Comparison of ENCODE assay signal across 10 cellular contexts in genomic region chr6:70957284-70957617, GRCh38. TPM values are rescaled to one million over a fixed set of nuclear protein-coding genes. Genes with fewer than 3 reads are reported as not detected.
DNase-seq lines count a peak whose midpoint lies in the region; ATAC-seq and TF ChIP-seq lines count a peak whose summit lies in the region.
"Had no signal": no experiment of that assay in that cellular context is flagged by ENCODE, and none has a peak within 500 bp of the region (broad histone marks: within the 10 kb centered on the region; RNA-seq: fewer than 3 reads in every experiment).

No MANE protein-coding gene starts in this region.

- no peak for ATAC-seq in GM19452 (IDR thresholded peaks at IDR 0.05; ENCODE audit: unreplicated experiment)

- H3K9ac ChIP-seq in HUES64 (ENCODE audit: low read depth, low read length) = no peak overlapping the region
- H3K9ac ChIP-seq in neuronal stem cell (ENCODE audit: low read depth, low read length, poor library complexity) = peak overlapping the region; percentile 84

- peak overlapping the region; percentile 76 for H3K18ac ChIP-seq in neuronal stem cell (ENCODE audit: low read length)

- H3K4me3 ChIP-seq in AG09309 (ENCODE audit: control insufficient read depth, low read depth, low read length) = peak overlapping the region; percentile 43
- H3K4me3 ChIP-seq in HUES64 (ENCODE audit: low read length) = peak overlapping the region; percentile 56
- peak overlapping the region; percentile 29 to 67 (median 49) for H3K4me3 ChIP-seq in esophagus squamous epithelium
- H3K4me3 ChIP-seq in neuronal stem cell (ENCODE audit: low read length in 2 of 2) = peak overlapping the region; percentile 53 to 77

- H3K9me3 ChIP-seq in HUES64 (ENCODE audit: insufficient read depth, low read depth, low read length) (no peaks in the 10 kb centered on the region), esophagus squamous epithelium (no peaks in the 10 kb centered on the region), neuronal stem cell (replicated peaks in 1 of 2; ENCODE audit: control insufficient read depth in 2 of 2, insufficient read depth in 1 of 2, low read depth in 1 of 2, low read length in 2 of 2) (no peaks in the 10 kb centered on the region)

- H3K27ac ChIP-seq in HUES64 (ENCODE audit: low read depth, low read length) (no peak overlapping the region), esophagus squamous epithelium (no peak overlapping the region), neuronal stem cell (replicated peaks; ENCODE audit: low read length) (no peak overlapping the region)

- DNase-seq in AG09309 (ENCODE audit: low read depth) (no peak), esophagus squamous epithelium (lab: John Stamatoyannopoulos, UW) (no peak), neuronal stem cell (ENCODE audit: low spot score) (peak; percentile 32), ACHN (no peak)
- DNase-seq in stimulated activated CD4-positive, alpha-beta T cell treated with anti-CD3 and anti-CD28 coated beads, Interleukin-4, amount 100 ng/mL, for 4 hours = no peak
- no peak for DNase-seq in activated CD4-positive, alpha-beta T cell treated with anti-CD3 and anti-CD28 coated beads, Interleukin-2, amount 50 U/mL, for 1 hour
- DNase-seq: Kasumi-1 had no signal

- no peaks in the 10 kb centered on the region for H3K79me1 ChIP-seq in neuronal stem cell (ENCODE audit: low read depth, low read length)

- TF ChIP-seq CTCF in AG09309 (IDR thresholded peaks at IDR 0.05; ENCODE audit: control insufficient read depth, insufficient read depth, low read depth, low read length, missing control alignments) (no peak), esophagus squamous epithelium (IDR thresholded peaks at IDR 0.05) (no peak)

- in situ Hi-C loops in ACHN (cut with HindIII; ENCODE audit: low pct_ligation_motif_present, low pct_unique_long_range_greater_than_20kb, low sequenced_read_pairs) = no loop called here

- H3K14ac ChIP-seq in neuronal stem cell (ENCODE audit: low read length) = no peak overlapping the region

- intact Hi-C loops in esophagus squamous epithelium (cut with DNase I) = loop anchor here (10.0 kb wide), 1 partner anchor 252 kb away; no protein-coding TSS in a partner anchor

- no peak overlapping the region for H2AK5ac ChIP-seq in neuronal stem cell (ENCODE audit: low read depth, low read length)

- H3K36me3 ChIP-seq in HUES64 (ENCODE audit: insufficient read depth, low read length) (no peaks in the 10 kb centered on the region), esophagus squamous epithelium (no peaks in the 10 kb centered on the region), neuronal stem cell (replicated peaks in 1 of 2; ENCODE audit: control insufficient read depth in 2 of 2, insufficient read depth in 2 of 2, low read length in 2 of 2) (no peaks in the 10 kb centered on the region)

- H3K4me1 ChIP-seq in HUES64 (ENCODE audit: insufficient read depth, low read length) (no peaks in the 10 kb centered on the region), esophagus squamous epithelium (peaks cover 15 to 27% (median 18%) of the 10 kb centered on the region in 3 donors), neuronal stem cell (ENCODE audit: control insufficient read depth in 2 of 2, insufficient read depth in 1 of 2, low read depth in 1 of 2, low read length in 2 of 2) (peaks cover 3 to 13% of the 10 kb centered on the region in 2 donors)

- peak overlapping the region; percentile 98 for H3K4me2 ChIP-seq in neuronal stem cell (ENCODE audit: insufficient read depth, low read length, poor library complexity, severe bottlenecking)

- H3K27me3 ChIP-seq in HUES64 (ENCODE audit: insufficient read depth, low read length) (peaks cover 82% of the 10 kb centered on the region), esophagus squamous epithelium (peaks cover 0 to 83% (median 7%) of the 10 kb centered on the region in 4 donors), neuronal stem cell (ENCODE audit: control insufficient read depth in 3 of 3, insufficient read depth in 3 of 3, low read depth in 1 of 3, low read length in 3 of 3) (peaks cover 0 to 94% (median 32%) of the 10 kb centered on the region in 3 experiments)

- H4K91ac ChIP-seq in neuronal stem cell (ENCODE audit: low read depth, low read length, poor library complexity) = no peak overlapping the region

- no peak overlapping the region for H2BK120ac ChIP-seq in neuronal stem cell (ENCODE audit: low read depth, low read length)

- no peak overlapping the region for H4K8ac ChIP-seq in neuronal stem cell (ENCODE audit: low read depth, low read length)

- no peak overlapping the region for H3K23ac ChIP-seq in neuronal stem cell (ENCODE audit: low read depth, low read length, poor library complexity)

- H3K4ac ChIP-seq in neuronal stem cell (ENCODE audit: low read length) = no peak overlapping the region

- peak overlapping the region; percentile 58 for H2BK15ac ChIP-seq in neuronal stem cell (ENCODE audit: low read length)

- H2BK12ac ChIP-seq in neuronal stem cell (ENCODE audit: low read length) = no peak overlapping the region

- whole genome bisulfite sequencing in HUES64 = 5% methylated on average over 19 of the region's 19 CpGs
- 11 to 21% methylated on average over 6 to 19 of the region's 19 CpGs for WGBS in esophagus squamous epithelium, 2 donors
- no CpG with 5 or more reads among the region's 19 CpGs for WGBS in neuronal stem cell (ENCODE audit: extremely low coverage in 2 of 2, insufficient read length in 2 of 2, insufficient replicate concordance in 1 of 2), 2 donors

- no peak for TF ChIP-seq POLR2A in esophagus squamous epithelium (IDR thresholded peaks at IDR 0.05)

- H2AFZ ChIP-seq in neuronal stem cell (ENCODE audit: low read length) = peak overlapping the region; percentile 99

- H2BK5ac ChIP-seq in neuronal stem cell (ENCODE audit: low read length) = peak overlapping the region; percentile 42

RNA-seq across cellular contexts. Expression of gene B3GAT2, which starts 0.4 kb away (rescaled TPM):
- 0.80 TPM for polyA plus RNA-seq in HUES64 (2013, experiment 1 of 2)
- 0.89 TPM for polyA plus RNA-seq in HUES64 (2013, experiment 2 of 2)
- under 1 TPM in 2 of 4 donors, not detected in 2; under 0.01 to 0.21 TPM for total RNA-seq in esophagus squamous epithelium
- 0.66 TPM for polyA plus RNA-seq in neuronal stem cell (2013, experiment 1 of 2)
- polyA plus RNA-seq in neuronal stem cell (2013, experiment 2 of 2) = 0.61 TPM
- total RNA-seq: sciatic nerve had no signal
